ENCODE assay signal across 8 cellular contexts in genomic region chr9:136342191-136343120, GRCh38. TPM values are rescaled to one million over a fixed set of nuclear protein-coding genes. Genes with fewer than 3 reads are reported as not detected.
DNase-seq lines count a peak whose midpoint lies in the region; ATAC-seq and TF ChIP-seq lines count a peak whose summit lies in the region.

No MANE protein-coding gene starts in this region.

- no peak overlapping the region; the same call in 1 of the 2 replicates for H3K4me3 Mint-ChIP-seq in HFFc6

- DNase-seq in AG04450 (ENCODE audit: low read depth, low spot score) (peak; percentile 57), HUDEP-2 (lab: John Stamatoyannopoulos, UW; ENCODE audit: unreplicated experiment in 76 of 76) (peak in 73 of 76 experiments; percentile 5 to 95 (median 85)), lung (ENCODE audit: low spot score) (peak; percentile 86), HFFc6 (no peak)
- peak; percentile 42 to 43 for DNase-seq in activated CD4-positive, alpha-beta T cell treated with anti-CD3 and anti-CD28 coated beads, Interleukin-2, amount 50 U/mL, for 24 hours (ENCODE audit: low read depth in 1 of 2, low spot score in 1 of 2)
- peak in 2 of 3 experiments; percentile 36 to 67 for DNase-seq in stimulated activated CD4-positive, alpha-beta T cell treated with anti-CD3 and anti-CD28 coated beads, TNF-alpha, amount 100 ng/mL, for 24 hours (ENCODE audit: low read depth in 3 of 3)

- H3K36me3 Mint-ChIP-seq in HFFc6 (ENCODE audit: low read depth) = no peaks in the 10 kb centered on the region

- H3K9me3 Mint-ChIP-seq in HFFc6 = no peaks in the 10 kb centered on the region

- H3K9me3 ChIP-seq in AG04450 (ENCODE audit: control insufficient read depth, insufficient read depth, low read length) (no peaks in the 10 kb centered on the region; the same call in 1 of the 2 replicates), ectodermal cell (ENCODE audit: control insufficient read depth, low read length) (no peaks in the 10 kb centered on the region), lung (ENCODE audit: control insufficient read depth in 2 of 2, insufficient read depth in 1 of 2, low read length in 1 of 2) (no peaks in the 10 kb centered on the region)

- H3K27ac Mint-ChIP-seq in HFFc6 = no peak overlapping the region

- no peak for TF ChIP-seq CTCF in AG04450 (IDR thresholded peaks at IDR 0.05; ENCODE audit: low read depth, low read length)
- TF ChIP-seq CTCF in lung (IDR thresholded peaks at IDR 0.05; ENCODE audit: control extremely low read depth, extremely low read depth) = no peak
- no peak for TF ChIP-seq CTCF in HFFc6 (IDR thresholded peaks at IDR 0.05)

- H3K4me1 ChIP-seq in ectodermal cell (ENCODE audit: control insufficient read depth, insufficient read depth, low read length) = peaks cover 25% of the 10 kb centered on the region
- H3K4me1 ChIP-seq in lung (ENCODE audit: control insufficient read depth in 2 of 2, insufficient read depth in 2 of 2, low read length in 2 of 2) = peaks cover 0 to 25% of the 10 kb centered on the region in 2 donors

- peaks cover 9% of the 10 kb centered on the region for H3K27me3 Mint-ChIP-seq in HFFc6 (ENCODE audit: insufficient read depth)

- H3K4me1 Mint-ChIP-seq in HFFc6 (ENCODE audit: low read depth) = peaks cover 18% of the 10 kb centered on the region

- WGBS in ectodermal cell, 2 experiments = 10% methylated on average over 59 of the region's 59 CpGs
- 23 to 36% methylated on average over 54 to 59 of the region's 59 CpGs for WGBS in lung, 2 donors

- POLR2A ChIA-PET in AG04450 (lab: Yijun Ruan, JAX) = interaction anchor here (0.7 to 1.3 kb wide), 2 partner anchors 13 to 20 kb away, joined by 3 to 6 read pairs; no protein-coding TSS in a partner anchor

- H3K4me3 ChIP-seq in AG04450 (ENCODE audit: low read depth, low read length) (no peak overlapping the region), ectodermal cell (ENCODE audit: insufficient read depth, low read depth, low read length) (peak overlapping the region; percentile 34), lung (peak overlapping the region; percentile 23)

- H3K36me3 ChIP-seq in ectodermal cell (ENCODE audit: control insufficient read depth, insufficient read depth, low read length) = no peaks in the 10 kb centered on the region
- H3K36me3 ChIP-seq in lung (ENCODE audit: control insufficient read depth in 2 of 2, insufficient read depth in 2 of 2, low read length in 2 of 2) = peaks cover 0 to 20% of the 10 kb centered on the region in 2 donors

- CTCF ChIA-PET in AG04450 (lab: Charles Lee) = interaction anchor here (0.8 kb wide), 1 partner anchor 21 kb away, joined by 3 read pairs; the partner anchor contains the start of gene DNLZ

- H3K27me3 ChIP-seq in AG04450 (ENCODE audit: control insufficient read depth, insufficient read depth, low read length) (no peaks in the 10 kb centered on the region), ectodermal cell (ENCODE audit: control insufficient read depth, insufficient read depth, low read length, poor library complexity, severe bottlenecking) (no peaks in the 10 kb centered on the region), lung (ENCODE audit: control insufficient read depth, insufficient read depth) (no peaks in the 10 kb centered on the region)

- peak; percentile 48 for ATAC-seq in lung (ENCODE audit: insufficient read depth, low FRiP score)
- no peak for ATAC-seq in GM21360 (IDR thresholded peaks at IDR 0.05; ENCODE audit: unreplicated experiment)

- H3K27ac ChIP-seq in AG04450 (ENCODE audit: low read depth, low read length) = peak overlapping the region; percentile 47
- H3K27ac ChIP-seq in ectodermal cell (ENCODE audit: insufficient read depth, low read depth, low read length, poor library complexity, severe bottlenecking) = peak overlapping the region; percentile 69
- H3K27ac ChIP-seq in lung (ENCODE audit: low read depth in 1 of 2, low read length in 1 of 2) = peak overlapping the region; percentile 65 to 78

RNA-seq across cellular contexts. Expression of gene GPSM1, which starts 15.1 kb away (rescaled TPM):
- polyA plus RNA-seq in AG04450 (2011; rRNA removed) (22.5 and 32.8 TPM in 2 replicates), lung (10 to 100 TPM; 12.6 to 16.8 TPM)
- 20.8 and 28.2 TPM in 2 replicates for polyA minus RNA-seq in AG04450 (2011; rRNA and poly(A)+ RNA removed)
- 35.2 TPM for polyA plus RNA-seq in ectodermal cell (2013, experiment 1 of 4)
- polyA plus RNA-seq in ectodermal cell (2013, experiment 2 of 4) = 36.8 TPM
- 31.9 TPM for polyA plus RNA-seq in ectodermal cell (2013, experiment 3 of 4)
- 33.0 TPM for polyA plus RNA-seq in ectodermal cell (2013, experiment 4 of 4)
- total RNA-seq in lung = 10 to 100 TPM; 28.5 to 41.6 TPM
- total RNA-seq in HFFc6 (2021; fragmentation: NEBNext Ultra II Directional; extraction: Animal tissue kit (Norgen Biotek cat#: 25700)) = 10 to 100 TPM; 50.9 to 60.2 (median 55.0) TPM

RNA-seq across cellular contexts. Expression of gene DNLZ, which starts 21.1 kb away (rescaled TPM):
- 3.7 and 4.7 TPM in 2 replicates for polyA plus RNA-seq in AG04450 (2011; rRNA removed)
- polyA minus RNA-seq in AG04450 (2011; rRNA and poly(A)+ RNA removed) = 0.74 and 0.96 TPM in 2 replicates
- polyA plus RNA-seq in ectodermal cell (2013, experiment 1 of 4) = 8.6 TPM
- 7.3 TPM for polyA plus RNA-seq in ectodermal cell (2013, experiment 2 of 4)
- 12.0 TPM for polyA plus RNA-seq in ectodermal cell (2013, experiment 3 of 4)
- 10.4 TPM for polyA plus RNA-seq in ectodermal cell (2013, experiment 4 of 4)
- 10 to 100 TPM in 1 of 2 donors, 1 to 10 TPM in 1; 7.7 to 34.3 TPM for total RNA-seq in lung
- 10 to 100 TPM; 13.1 to 20.6 TPM for polyA plus RNA-seq in lung
- 10 to 100 TPM; 28.5 to 33.3 (median 30.4) TPM for total RNA-seq in HFFc6 (2021; fragmentation: NEBNext Ultra II Directional; extraction: Animal tissue kit (Norgen Biotek cat#: 25700))

RNA-seq across cellular contexts. Expression of gene CARD9, which starts 31.0 kb away (rescaled TPM):
- 0.63 and 0.93 TPM in 2 replicates for polyA plus RNA-seq in AG04450 (2011; rRNA removed)
- 0.51 and 0.87 TPM in 2 replicates for polyA minus RNA-seq in AG04450 (2011; rRNA and poly(A)+ RNA removed)
- 0.37 TPM for polyA plus RNA-seq in ectodermal cell (2013, experiment 1 of 4)
- 0.48 TPM for polyA plus RNA-seq in ectodermal cell (2013, experiment 2 of 4)
- 0.43 TPM for polyA plus RNA-seq in ectodermal cell (2013, experiment 3 of 4)
- 0.49 TPM for polyA plus RNA-seq in ectodermal cell (2013, experiment 4 of 4)
- total RNA-seq in lung = 10 to 100 TPM in 1 of 2 donors, 1 to 10 TPM in 1; 3.8 to 15.2 TPM
- 10 to 100 TPM in 1 of 2 donors, 1 to 10 TPM in 1; 7.9 to 16.0 TPM for polyA plus RNA-seq in lung
- 10 to 100 TPM in 2 of 6 experiments, 1 to 10 TPM in 4; 2.9 to 19.0 (median 3.2) TPM for total RNA-seq in HFFc6 (2021; fragmentation: NEBNext Ultra II Directional; extraction: Animal tissue kit (Norgen Biotek cat#: 25700))

RNA-seq across cellular contexts. Expression of gene CCDC187, which starts 38.6 kb away (rescaled TPM):
- polyA plus RNA-seq in AG04450 (2011; rRNA removed) (not detected in 2 replicates), lung (1 to 10 TPM; 2.0 to 2.1 TPM)
- not detected in 2 replicates for polyA minus RNA-seq in AG04450 (2011; rRNA and poly(A)+ RNA removed)
- 0.07 TPM for polyA plus RNA-seq in ectodermal cell (2013, experiment 1 of 4)
- polyA plus RNA-seq in ectodermal cell (2013, experiment 2 of 4) = 0.09 TPM
- 0.05 TPM for polyA plus RNA-seq in ectodermal cell (2013, experiment 3 of 4)
- 0.12 TPM for polyA plus RNA-seq in ectodermal cell (2013, experiment 4 of 4)
- 10 to 100 TPM; 11.4 to 16.8 TPM for total RNA-seq in lung
- total RNA-seq in HFFc6 (2021; fragmentation: NEBNext Ultra II Directional; extraction: Animal tissue kit (Norgen Biotek cat#: 25700)) = not detected

RNA-seq across cellular contexts. Expression of gene SNAPC4, which starts 57.5 kb away (rescaled TPM):
- polyA plus RNA-seq in AG04450 (2011; rRNA removed) (2.2 and 2.4 TPM in 2 replicates), lung (1 to 10 TPM; 6.8 to 7.3 TPM)
- 3.4 and 5.4 TPM in 2 replicates for polyA minus RNA-seq in AG04450 (2011; rRNA and poly(A)+ RNA removed)
- 21.6 TPM for polyA plus RNA-seq in ectodermal cell (2013, experiment 1 of 4)
- polyA plus RNA-seq in ectodermal cell (2013, experiment 2 of 4) = 22.3 TPM
- 15.7 TPM for polyA plus RNA-seq in ectodermal cell (2013, experiment 3 of 4)
- 15.3 TPM for polyA plus RNA-seq in ectodermal cell (2013, experiment 4 of 4)
- total RNA-seq in lung = 10 to 100 TPM; 12.3 to 12.4 TPM
- 1 to 10 TPM; 6.2 to 9.4 (median 6.5) TPM for total RNA-seq in HFFc6 (2021; fragmentation: NEBNext Ultra II Directional; extraction: Animal tissue kit (Norgen Biotek cat#: 25700))
